In the genomic region with DNA sequence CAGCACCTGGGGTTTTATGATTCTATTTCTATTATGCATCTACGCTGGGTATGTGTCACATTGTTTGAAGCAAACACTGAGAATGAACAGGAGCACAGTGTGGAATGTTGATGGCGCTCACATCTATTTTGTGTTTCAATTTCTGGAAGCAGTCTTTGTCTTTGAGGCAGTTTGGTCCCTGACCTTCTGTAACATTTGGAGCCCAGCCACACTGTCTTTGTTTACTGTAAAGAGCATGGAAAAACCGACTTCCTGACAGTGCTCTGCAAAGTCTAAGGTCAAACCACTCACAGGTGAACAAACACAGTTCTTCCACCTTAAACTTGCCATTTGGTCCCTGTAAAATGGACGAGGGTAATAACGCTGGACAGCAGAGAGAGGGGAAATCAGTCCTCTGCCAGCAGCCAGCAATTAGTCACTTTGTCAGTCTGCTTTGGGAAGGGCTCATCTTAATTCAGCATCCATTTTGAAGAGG, we compare ENCODE assay signal across 13 cellular contexts.
A peak's percentile ranks its signal among the peaks of the same experiment; 100 is the strongest.
DNase-seq lines count a peak whose midpoint lies in the region; ATAC-seq and TF ChIP-seq lines count a peak whose summit lies in the region.
"Had no signal": no experiment of that assay in that cellular context is flagged by ENCODE, and none has a peak within 500 bp of the region (broad histone marks: within the 10 kb centered on the region; RNA-seq: fewer than 3 reads in every experiment).

No MANE protein-coding gene starts in this region.

- H3K27ac Mint-ChIP-seq in T-helper 17 cell: no peak overlapping the region
- H3K27ac Mint-ChIP-seq: activated naive CD8-positive, alpha-beta T cell treated with anti-CD3 and anti-CD28 coated beads, Interleukin-2, amount 50 U/mL, for 24 hours had no signal

- H3K27ac ChIP-seq in body of pancreas (peak overlapping the region in 1 of 4 donors; percentile 32), mesenchymal stem cell (ENCODE audit: low read length, poor library complexity, severe bottlenecking) (no peak overlapping the region)
- H3K27ac ChIP-seq: psoas muscle, uterus had no signal

- H3K23ac ChIP-seq in mesenchymal stem cell (ENCODE audit: low read length in 2 of 2): no peak overlapping the region

- H3K4me3 Mint-ChIP-seq in T-helper 17 cell: no peak overlapping the region
- H3K4me3 Mint-ChIP-seq: activated naive CD8-positive, alpha-beta T cell treated with anti-CD3 and anti-CD28 coated beads, Interleukin-2, amount 50 U/mL, for 24 hours had no signal

- WGBS in body of pancreas, 2 donors: 11 to 12% methylated on average over 5 of the region's 5 CpGs
- WGBS in mesenchymal stem cell: 47% methylated on average over 5 of the region's 5 CpGs

- peak overlapping the region; percentile 36 for H2AK5ac ChIP-seq in mesenchymal stem cell (ENCODE audit: low read length, severe bottlenecking)

- no peak overlapping the region for H3K4me2 ChIP-seq in mesenchymal stem cell (ENCODE audit: low read length, poor library complexity, severe bottlenecking)

- TF ChIP-seq POLR2A in body of pancreas (IDR thresholded peaks at IDR 0.05): no peak

- ATAC-seq in body of pancreas (peak; percentile 12), T-helper 17 cell (no peak), GM18517 (IDR thresholded peaks at IDR 0.05; ENCODE audit: unreplicated experiment) (no peak)
- ATAC-seq: activated naive CD8-positive, alpha-beta T cell treated with anti-CD3 and anti-CD28 coated beads, Interleukin-2, amount 50 U/mL, for 24 hours had no signal

- no peak overlapping the region for H2AFZ ChIP-seq in mesenchymal stem cell (ENCODE audit: low read depth, low read length)

- no peak overlapping the region for H2BK15ac ChIP-seq in mesenchymal stem cell (ENCODE audit: low read depth, poor library complexity, severe bottlenecking)

- no peak overlapping the region for H3K9ac ChIP-seq in mesenchymal stem cell (ENCODE audit: low read length)

- no peak overlapping the region for H3K4ac ChIP-seq in mesenchymal stem cell (ENCODE audit: low read depth in 1 of 2, low read length in 2 of 2)

- no peak for TF ChIP-seq CTCF in body of pancreas (IDR thresholded peaks at IDR 0.05)

- H3K14ac ChIP-seq in mesenchymal stem cell (ENCODE audit: low read length in 2 of 2): no peak overlapping the region

- no peak overlapping the region for H2BK12ac ChIP-seq in mesenchymal stem cell (ENCODE audit: low read length in 2 of 2)

- H3K9me3 ChIP-seq in body of pancreas (no peaks in the 10 kb centered on the region), mesenchymal stem cell (ENCODE audit: control insufficient read depth, low read length) (no peaks in the 10 kb centered on the region), T-helper 17 cell (ENCODE audit: control insufficient read depth, low read length, poor library complexity, severe bottlenecking) (no peaks in the 10 kb centered on the region)
- H3K9me3 ChIP-seq: psoas muscle, uterus had no signal

- H3K27me3 ChIP-seq in body of pancreas (no peaks in the 10 kb centered on the region), mesenchymal stem cell (ENCODE audit: control insufficient read depth in 1 of 2, insufficient read depth in 1 of 2, low read length in 2 of 2) (peaks cover 0 to 4% of the 10 kb centered on the region in 2 experiments)
- H3K27me3 ChIP-seq: uterus had no signal

- H3K4me3 ChIP-seq in body of pancreas (no peak overlapping the region), mesenchymal stem cell (ENCODE audit: insufficient read depth in 1 of 2, low read depth in 1 of 2, low read length in 2 of 2) (no peak overlapping the region)
- H3K4me3 ChIP-seq: psoas muscle, uterus had no signal

- H3K4me1 Mint-ChIP-seq in T-helper 17 cell: no peaks in the 10 kb centered on the region

- H3K36me3 ChIP-seq in body of pancreas (replicated peaks in 1 of 2; ENCODE audit: insufficient read depth in 1 of 2, low read depth in 2 of 2): no peaks in the 10 kb centered on the region
- no peaks in the 10 kb centered on the region for H3K36me3 ChIP-seq in mesenchymal stem cell (ENCODE audit: control insufficient read depth in 1 of 2, insufficient read depth in 2 of 2, low read depth in 1 of 2, low read length in 2 of 2)
- H3K36me3 ChIP-seq: uterus had no signal

- H3K18ac ChIP-seq in mesenchymal stem cell (ENCODE audit: low read depth in 1 of 2, low read length in 2 of 2): no peak overlapping the region

- H2BK120ac ChIP-seq in mesenchymal stem cell (ENCODE audit: low read depth, low read length): no peak overlapping the region

- H4K91ac ChIP-seq in mesenchymal stem cell (ENCODE audit: low read length): no peak overlapping the region

- no peak overlapping the region for H2BK5ac ChIP-seq in mesenchymal stem cell (ENCODE audit: low read depth, low read length, poor library complexity, severe bottlenecking)

- H3K4me1 ChIP-seq in body of pancreas (peaks cover 12% of the 10 kb centered on the region), mesenchymal stem cell (ENCODE audit: control insufficient read depth, insufficient read depth, low read depth, low read length) (peaks cover 6% of the 10 kb centered on the region)
- H3K4me1 ChIP-seq: uterus had no signal

- H3K36me3 Mint-ChIP-seq in T-helper 17 cell (ENCODE audit: low read depth): no peaks in the 10 kb centered on the region

- H3K27me3 Mint-ChIP-seq in T-helper 17 cell: no peaks in the 10 kb centered on the region

- H3K79me1 ChIP-seq in mesenchymal stem cell (replicated peaks; ENCODE audit: low read length, poor library complexity, severe bottlenecking): no peaks in the 10 kb centered on the region

- intact Hi-C loops in body of pancreas (cut with DNase I): no loop called here

- no peak overlapping the region for H4K8ac ChIP-seq in mesenchymal stem cell (ENCODE audit: low read length)

- peak; percentile 98 for DNase-seq in DMS153 (lab: John Stamatoyannopoulos, UW)
- peak; percentile 97 for DNase-seq in NCI-H2029 treated with DMSO at 0.1 percent for 48 hours (lab: John Stamatoyannopoulos, UW)
- DNase-seq in body of pancreas: peak in 3 of 4 donors; percentile 20 to 37 (median 28)
- peak; percentile 16 for DNase-seq in mesenchymal stem cell
- DNase-seq in T-helper 17 cell: no peak
- DNase-seq in nucleus accumbens (lab: John Stamatoyannopoulos, UW): no peak
- no peak for DNase-seq in central memory CD4-positive, alpha-beta T cell
- DNase-seq: activated naive CD8-positive, alpha-beta T cell treated with anti-CD3 and anti-CD28 coated beads, Interleukin-2, amount 50 U/mL, for 24 hours; NCI-H2171; psoas muscle; SW 1271 had no signal

Comparison
In these comparisons a context has a peak if more than half of its experiments do, and no peak if none do; other contexts are left out.
1. DNase-seq: peak in DMS153 (single experiment), NCI-H2029 treated with DMSO at 0.1 percent for 48 hours (single experiment), body of pancreas (3 of 4) and mesenchymal stem cell (single experiment); none in T-helper 17 cell (0 of 3), nucleus accumbens (0 of 56) and central memory CD4-positive, alpha-beta T cell (single experiment).